ENCODE assay signal across 12 cellular contexts in genomic region chr4:120844528-120844921, GRCh38.
DNase-seq lines count a peak whose midpoint lies in the region; ATAC-seq lines count a peak whose summit lies in the region.
"Had no signal": no experiment of that assay in that cellular context is flagged by ENCODE, and none has a peak within 500 bp of the region (broad histone marks: within the 10 kb centered on the region; RNA-seq: fewer than 3 reads in every experiment).

No MANE protein-coding gene starts in this region.

- DNase-seq in T-helper 2 cell treated with Interferon-gamma antibody and Interleukin-4, amounts not matched to agents 5 μg/mL and 100 μg/mL, for 36 hours (ENCODE audit: low spot score) = peak; percentile 29
- no peak for DNase-seq in NAMALWA (ENCODE audit: low spot score)
- DNase-seq in AG08396 (ENCODE audit: low spot score) = no peak
- DNase-seq in DMS53 (lab: John Stamatoyannopoulos, UW) = no peak
- DNase-seq in Karpas-422 = no peak
- DNase-seq: kidney had no signal

- no peaks in the 10 kb centered on the region for H3K36me3 Mint-ChIP-seq in T-helper 2 cell treated with Interferon-gamma antibody and Interleukin-4, amounts not matched to agents 5 μg/mL and 100 μg/mL, for 36 hours (ENCODE audit: low read depth)
- H3K36me3 Mint-ChIP-seq: activated naive CD4-positive, alpha-beta T cell treated with anti-CD3 and anti-CD28 coated beads, Interleukin-2, amount 50 U/mL, for 24 hours; CD4-positive, CD25-positive, alpha-beta regulatory T cell had no signal

- H4K20me1 ChIP-seq in Karpas-422 (ENCODE audit: insufficient read depth, low read depth, low read length) = no peaks in the 10 kb centered on the region

- H3K27me3 ChIP-seq in Karpas-422 (ENCODE audit: low read length) = no peaks in the 10 kb centered on the region

- peak; percentile 95 for ATAC-seq in GM18499 (IDR thresholded peaks at IDR 0.05; ENCODE audit: insufficient read depth, unreplicated experiment)
- peak; percentile 68 for ATAC-seq in GM19397 (IDR thresholded peaks at IDR 0.05; ENCODE audit: unreplicated experiment)
- ATAC-seq in HG02938 (IDR thresholded peaks at IDR 0.05; ENCODE audit: unreplicated experiment) = peak; percentile 88
- ATAC-seq: esophagus mucosa had no signal

- no peak overlapping the region for H3K27ac Mint-ChIP-seq in T-helper 2 cell treated with Interferon-gamma antibody and Interleukin-4, amounts not matched to agents 5 μg/mL and 100 μg/mL, for 36 hours
- H3K27ac Mint-ChIP-seq: activated naive CD4-positive, alpha-beta T cell treated with anti-CD3 and anti-CD28 coated beads, Interleukin-2, amount 50 U/mL, for 24 hours; CD4-positive, CD25-positive, alpha-beta regulatory T cell had no signal

- H3K27ac ChIP-seq in Karpas-422 (ENCODE audit: low read length) = no peak overlapping the region

- no peaks in the 10 kb centered on the region for H3K4me1 ChIP-seq in Karpas-422 (ENCODE audit: low read length)

- H3K36me3 ChIP-seq in Karpas-422 (ENCODE audit: insufficient read depth, low read length) = no peaks in the 10 kb centered on the region

- no peak overlapping the region for H3K4me3 ChIP-seq in Karpas-422 (ENCODE audit: low read length)

- H3K4me2 ChIP-seq in Karpas-422 (ENCODE audit: low read depth, low read length, poor library complexity, severe bottlenecking) = no peak overlapping the region

- H3K27me3 Mint-ChIP-seq in T-helper 2 cell treated with Interferon-gamma antibody and Interleukin-4, amounts not matched to agents 5 μg/mL and 100 μg/mL, for 36 hours (ENCODE audit: low read depth) = peaks cover 3% of the 10 kb centered on the region
- H3K27me3 Mint-ChIP-seq: activated naive CD4-positive, alpha-beta T cell treated with anti-CD3 and anti-CD28 coated beads, Interleukin-2, amount 50 U/mL, for 24 hours; CD4-positive, CD25-positive, alpha-beta regulatory T cell had no signal

- H3K9me3 ChIP-seq in Karpas-422 (ENCODE audit: low read length) = no peaks in the 10 kb centered on the region

- H3K79me2 ChIP-seq in Karpas-422 (ENCODE audit: low read length) = no peaks in the 10 kb centered on the region

- no peaks in the 10 kb centered on the region for H3K9me2 ChIP-seq in Karpas-422 (replicated peaks; ENCODE audit: insufficient read depth, low read length)

- peak overlapping the region; percentile 7 for H3K4me3 Mint-ChIP-seq in T-helper 2 cell treated with Interferon-gamma antibody and Interleukin-4, amounts not matched to agents 5 μg/mL and 100 μg/mL, for 36 hours
- H3K4me3 Mint-ChIP-seq: activated naive CD4-positive, alpha-beta T cell treated with anti-CD3 and anti-CD28 coated beads, Interleukin-2, amount 50 U/mL, for 24 hours; CD4-positive, CD25-positive, alpha-beta regulatory T cell had no signal

- H3K4me1 Mint-ChIP-seq in T-helper 2 cell treated with Interferon-gamma antibody and Interleukin-4, amounts not matched to agents 5 μg/mL and 100 μg/mL, for 36 hours (ENCODE audit: low read depth) = peaks cover 14% of the 10 kb centered on the region

- H3K9me3 Mint-ChIP-seq in T-helper 2 cell treated with Interferon-gamma antibody and Interleukin-4, amounts not matched to agents 5 μg/mL and 100 μg/mL, for 36 hours = no peaks in the 10 kb centered on the region
- H3K9me3 Mint-ChIP-seq: activated naive CD4-positive, alpha-beta T cell treated with anti-CD3 and anti-CD28 coated beads, Interleukin-2, amount 50 U/mL, for 24 hours; CD4-positive, CD25-positive, alpha-beta regulatory T cell had no signal

- H3K9ac ChIP-seq in Karpas-422 (ENCODE audit: low read length) = no peak overlapping the region

- H2AFZ ChIP-seq in Karpas-422 (ENCODE audit: low read length) = no peak overlapping the region
